36 cellular contexts compared by ENCODE assay signal in genomic region chr3:114192141-114192540, GRCh38. TPM values are rescaled to one million over a fixed set of nuclear protein-coding genes. Genes with fewer than 3 reads are reported as not detected.
"Had no signal": no experiment of that assay in that cellular context is flagged by ENCODE, and none has a peak within 500 bp of the region (broad histone marks: within the 10 kb centered on the region; RNA-seq: fewer than 3 reads in every experiment).

No MANE protein-coding gene starts in this region.

- ATAC-seq: activated CD4-positive, alpha-beta T cell treated with anti-CD3 and anti-CD28 coated beads for 36 hours; activated CD8-positive, alpha-beta memory T cell treated with anti-CD3 and anti-CD28 coated beads, Interleukin-2, amount 10 ng/mL, durations not matched to agents 7 days and 5 days; activated CD8-positive, alpha-beta T cell treated with anti-CD3 and anti-CD28 coated beads, Interleukin-2, amount 10 ng/mL, durations not matched to agents 7 days and 5 days; activated naive CD8-positive, alpha-beta T cell treated with anti-CD3 and anti-CD28 coated beads, Interleukin-2, amount 50 U/mL, for 24 hours; effector memory CD8-positive, alpha-beta T cell; gastroesophageal sphincter; heart right ventricle had no signal

- H3K4me3 ChIP-seq: adrenal gland, esophagus muscularis mucosa, gastroesophageal sphincter, heart right ventricle had no signal

- H3K36me3 ChIP-seq: adrenal gland, brain microvascular endothelial cell, esophagus muscularis mucosa, gastroesophageal sphincter, heart right ventricle had no signal

- H3K27ac ChIP-seq: adrenal gland, brain microvascular endothelial cell, esophagus muscularis mucosa, gastroesophageal sphincter, heart right ventricle had no signal

- H3K4me1 ChIP-seq: adrenal gland, esophagus muscularis mucosa, gastroesophageal sphincter, heart right ventricle had no signal

- DNase-seq: activated CD4-positive, alpha-beta memory T cell treated with anti-CD3 and anti-CD28 coated beads for 36 hours; activated CD4-positive, alpha-beta T cell treated with anti-CD3 and anti-CD28 coated beads for 36 hours; activated CD4-positive, alpha-beta T cell treated with anti-CD3 and anti-CD28 coated beads, Interleukin-2, amount 10 ng/mL, durations not matched to agents 24 days and 14 days; activated CD4-positive, CD25-positive, alpha-beta regulatory T cell; activated CD4-positive, CD25-positive, alpha-beta regulatory T cell treated with anti-CD3 and anti-CD28 coated beads, Interleukin-2, amount 50 U/mL, for 72 hours; activated CD8-positive, alpha-beta memory T cell treated with anti-CD3 and anti-CD28 coated beads, Interleukin-2, amount 10 ng/mL, durations not matched to agents 7 days and 5 days; activated CD8-positive, alpha-beta memory T cell treated with anti-CD3 and anti-CD28 coated beads, Interleukin-2, amount 50 U/mL, for 4 hours; activated CD8-positive, alpha-beta T cell treated with anti-CD3 and anti-CD28 coated beads, Interleukin-2, amount 10 ng/mL, durations not matched to agents 7 days and 5 days; activated effector memory CD4-positive, alpha-beta T cell treated with anti-CD3 and anti-CD28 coated beads, Interleukin-2, amount 50 U/mL, for 16 hours; activated naive CD4-positive, alpha-beta T cell treated with anti-CD3 and anti-CD28 coated beads for 36 hours; activated naive CD8-positive, alpha-beta T cell treated with anti-CD3 and anti-CD28 coated beads for 36 hours; activated naive CD8-positive, alpha-beta T cell treated with anti-CD3 and anti-CD28 coated beads, Interleukin-2, amount 50 U/mL, for 24 hours; activated T-cell treated with anti-CD3 and anti-CD28 coated beads, Interleukin-2, amount 50 U/mL, for 1 hour; activated T-cell treated with anti-CD3 and anti-CD28 coated beads, Interleukin-2, amount 50 U/mL, for 48 hours; adrenal gland; amygdala; aorta; brain microvascular endothelial cell; cortex of kidney; dermis blood vessel endothelial cell; effector CD4-positive, alpha-beta T cell; effector memory CD8-positive, alpha-beta T cell; erythroblast; foreskin melanocyte; heart right ventricle; T-helper 2 cell had no signal

- H3K27me3 ChIP-seq: adrenal gland, brain microvascular endothelial cell, esophagus muscularis mucosa, gastroesophageal sphincter, heart right ventricle had no signal

- H3K9me3 ChIP-seq: adrenal gland, esophagus muscularis mucosa, gastroesophageal sphincter, heart right ventricle had no signal

RNA-seq across cellular contexts. Expression of gene DRD3, which starts 13.3 kb away (rescaled TPM):
- total RNA-seq: activated CD4-positive, alpha-beta memory T cell treated with anti-CD3 and anti-CD28 coated beads for 36 hours; activated CD4-positive, alpha-beta T cell treated with anti-CD3 and anti-CD28 coated beads for 36 hours; activated CD4-positive, alpha-beta T cell treated with anti-CD3 and anti-CD28 coated beads, Interleukin-2, amount 10 ng/mL, durations not matched to agents 24 days and 14 days; activated CD8-positive, alpha-beta memory T cell treated with anti-CD3 and anti-CD28 coated beads for 36 hours; activated CD8-positive, alpha-beta memory T cell treated with anti-CD3 and anti-CD28 coated beads, Interleukin-2, amount 10 ng/mL, durations not matched to agents 7 days and 5 days; activated CD8-positive, alpha-beta T cell treated with anti-CD3 and anti-CD28 coated beads, Interleukin-2, amount 10 ng/mL, durations not matched to agents 7 days and 5 days; activated naive CD4-positive, alpha-beta T cell treated with anti-CD3 and anti-CD28 coated beads for 36 hours; activated naive CD8-positive, alpha-beta T cell treated with anti-CD3 and anti-CD28 coated beads for 36 hours; activated T-helper 1 cell treated with anti-CD3 and anti-CD28 coated beads, Interleukin-12 subunit alpha, Interleukin-12 subunit beta, Interleukin-2, Interleukin-4 antibody, amounts not matched to agents 30 ng/mL and 10 ng/mL and 1 ng/mL, durations not matched to agents 14 hours and 24 hours and 36 hours; adrenal gland; aorta; bronchial epithelial cell; cardiac septum; cerebellum; dermis blood vessel endothelial cell; esophagus muscularis mucosa; fibroblast of villous mesenchyme; gastroesophageal sphincter; glomerular endothelial cell; heart right ventricle; T-helper 1 cell treated with Interleukin-12 subunit alpha and Interleukin-12 subunit beta and Interleukin-4 antibody, amounts not matched to agents 30 ng/mL and 1 ng/mL, for 36 hours had no signal
- polyA plus RNA-seq: adrenal gland, aorta, heart right ventricle had no signal

RNA-seq across cellular contexts. Expression of gene ZNF80, which starts 45.2 kb away (rescaled TPM):
- total RNA-seq: adrenal gland, bronchial epithelial cell, cardiac septum, dermis blood vessel endothelial cell, esophagus muscularis mucosa, fibroblast of villous mesenchyme, gastroesophageal sphincter, glomerular endothelial cell had no signal
- polyA plus RNA-seq: aorta, heart right ventricle had no signal
